ENCODE assay signal across 12 cellular contexts in the genomic region with DNA sequence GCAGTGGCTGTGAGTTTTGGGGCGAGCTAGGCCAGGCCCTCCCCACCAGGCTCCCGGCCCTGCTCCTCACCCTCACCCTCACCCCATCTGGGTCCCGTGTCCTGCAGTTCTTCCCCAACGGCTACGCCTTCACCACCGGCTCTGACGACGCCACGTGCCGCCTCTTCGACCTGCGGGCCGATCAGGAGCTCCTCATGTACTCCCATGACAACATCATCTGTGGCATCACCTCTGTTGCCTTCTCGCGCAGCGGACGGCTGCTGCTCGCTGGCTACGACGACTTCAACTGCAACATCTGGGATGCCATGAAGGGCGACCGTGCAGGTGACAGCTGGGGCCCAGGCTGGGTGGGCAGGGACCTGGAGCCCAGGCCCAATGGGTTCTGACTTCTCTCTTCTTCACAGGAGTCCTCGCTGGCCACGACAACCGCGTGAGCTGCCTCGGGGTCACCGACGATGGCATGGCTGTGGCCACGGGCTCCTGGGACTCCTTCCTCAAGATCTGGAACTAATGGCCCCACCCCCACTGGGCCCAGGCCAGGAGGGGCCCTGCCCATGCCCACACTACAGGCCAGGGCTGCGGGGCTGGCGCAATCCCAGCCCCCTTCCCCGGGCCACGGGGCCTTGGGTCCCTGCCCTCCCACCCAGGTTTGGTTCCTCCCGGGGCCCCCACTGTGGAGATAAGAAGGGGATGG. TPM values are rescaled to one million over a fixed set of nuclear protein-coding genes. Genes with fewer than 3 reads are reported as not detected.
DNase-seq lines count a peak whose midpoint lies in the region; ATAC-seq and TF ChIP-seq lines count a peak whose summit lies in the region.
"Had no signal": no experiment of that assay in that cellular context is flagged by ENCODE, and none has a peak within 500 bp of the region (broad histone marks: within the 10 kb centered on the region; RNA-seq: fewer than 3 reads in every experiment).

No MANE protein-coding gene starts in this region.

- peak; percentile 59 for DNase-seq in activated CD8-positive, alpha-beta memory T cell treated with anti-CD3 and anti-CD28 coated beads for 24 hours
- no peak for DNase-seq in activated CD8-positive, alpha-beta memory T cell treated with anti-CD3 and anti-CD28 coated beads, Interleukin-2, amount 50 U/mL, for 4 hours
- DNase-seq in glutamatergic neuron (peak; percentile 15), NCI-H2171 treated with DMSO at 0.1 percent for 48 hours (lab: John Stamatoyannopoulos, UW) (no peak)
- no peak for DNase-seq in stimulated activated naive B cell treated with anti-CD40 and anti-IgM and Interleukin-4, amounts not matched to agents 10 μg/mL and 1 μg/mL and 100 μg/mL, for 72 hours
- no peak for DNase-seq in central memory CD4-positive, alpha-beta T cell
- DNase-seq: stimulated activated naive CD4-positive, alpha-beta T cell treated with Interleukin-2 at 50 U/mL for 16 hours had no signal

- H3K27ac ChIP-seq in VCaP = peak overlapping the region; percentile 96

- H3K27ac Mint-ChIP-seq in glutamatergic neuron (ENCODE audit: unreplicated experiment) = peak overlapping the region; percentile 79
- peak overlapping the region; percentile 85 for H3K27ac Mint-ChIP-seq in stimulated activated naive B cell treated with anti-CD40 and anti-IgM and Interleukin-4, amounts not matched to agents 10 μg/mL and 1 μg/mL and 100 μg/mL, for 72 hours

- H3K4me3 Mint-ChIP-seq in glutamatergic neuron (ENCODE audit: unreplicated experiment) = no peak overlapping the region
- peak overlapping the region; percentile 26 to 71 for H3K4me3 Mint-ChIP-seq in stimulated activated naive B cell treated with anti-CD40 and anti-IgM and Interleukin-4, amounts not matched to agents 10 μg/mL and 1 μg/mL and 100 μg/mL, for 72 hours

- H3K36me3 Mint-ChIP-seq in glutamatergic neuron (ENCODE audit: unreplicated experiment) = peaks cover 4% of the 10 kb centered on the region
- H3K36me3 Mint-ChIP-seq in stimulated activated naive B cell treated with anti-CD40 and anti-IgM and Interleukin-4, amounts not matched to agents 10 μg/mL and 1 μg/mL and 100 μg/mL, for 72 hours = peaks cover 28 to 49% of the 10 kb centered on the region in 2 donors

- peaks cover 14% of the 10 kb centered on the region for H3K27me3 Mint-ChIP-seq in glutamatergic neuron (ENCODE audit: unreplicated experiment)
- no peaks in the 10 kb centered on the region for H3K27me3 Mint-ChIP-seq in stimulated activated naive B cell treated with anti-CD40 and anti-IgM and Interleukin-4, amounts not matched to agents 10 μg/mL and 1 μg/mL and 100 μg/mL, for 72 hours

- TF ChIP-seq CTCF in VCaP (conservative IDR thresholded peaks at IDR 0.05) (no peak), glutamatergic neuron (IDR thresholded peaks at IDR 0.05; ENCODE audit: partially characterized antibody, unreplicated experiment) (no peak)

- peaks cover 5% of the 10 kb centered on the region for H3K4me1 Mint-ChIP-seq in glutamatergic neuron (ENCODE audit: low read depth, unreplicated experiment)
- peaks cover 15 to 45% of the 10 kb centered on the region in 2 donors for H3K4me1 Mint-ChIP-seq in stimulated activated naive B cell treated with anti-CD40 and anti-IgM and Interleukin-4, amounts not matched to agents 10 μg/mL and 1 μg/mL and 100 μg/mL, for 72 hours

- H3K9me3 Mint-ChIP-seq in glutamatergic neuron (ENCODE audit: unreplicated experiment) = peaks cover 9% of the 10 kb centered on the region
- H3K9me3 Mint-ChIP-seq in stimulated activated naive B cell treated with anti-CD40 and anti-IgM and Interleukin-4, amounts not matched to agents 10 μg/mL and 1 μg/mL and 100 μg/mL, for 72 hours = no peaks in the 10 kb centered on the region

- ATAC-seq in stimulated activated naive B cell treated with anti-CD40 and anti-IgM and Interleukin-4, amounts not matched to agents 10 μg/mL and 1 μg/mL and 100 μg/mL, for 72 hours (replicated peaks) = no peak
- no peak for ATAC-seq in GM18867 (IDR thresholded peaks at IDR 0.05; ENCODE audit: unreplicated experiment)

RNA-seq across cellular contexts. Expression of a gene that starts 4.9 kb away (rescaled TPM):
- 275 TPM for total RNA-seq in glutamatergic neuron (ENCODE audit: unreplicated experiment)

RNA-seq across cellular contexts. Expression of a gene that starts 15.6 kb away (rescaled TPM):
- total RNA-seq in glutamatergic neuron (ENCODE audit: unreplicated experiment) = 79.6 TPM

RNA-seq across cellular contexts. Expression of a gene that starts 22.2 kb away (rescaled TPM):
- 95.2 TPM for total RNA-seq in glutamatergic neuron (ENCODE audit: unreplicated experiment)
- total RNA-seq: fibroblast of villous mesenchyme, lung, M059J had no signal

RNA-seq across cellular contexts. Expression of a gene that starts 27.5 kb away (rescaled TPM):
- 35.8 TPM for total RNA-seq in glutamatergic neuron (ENCODE audit: unreplicated experiment)

RNA-seq across cellular contexts. Expression of a gene that starts 37.1 kb away (rescaled TPM):
- total RNA-seq in glutamatergic neuron (ENCODE audit: unreplicated experiment) = 5.1 TPM

Comparison
In these comparisons a context has a peak if more than half of its experiments do, and no peak if none do; other contexts are left out.
1. DNase-seq: peak in activated CD8-positive, alpha-beta memory T cell treated with anti-CD3 and anti-CD28 coated beads for 24 hours (single experiment) and glutamatergic neuron (single experiment); none in activated CD8-positive, alpha-beta memory T cell treated with anti-CD3 and anti-CD28 coated beads, Interleukin-2, amount 50 U/mL, for 4 hours (single experiment), stimulated activated naive B cell treated with anti-CD40 and anti-IgM and Interleukin-4, amounts not matched to agents 10 μg/mL and 1 μg/mL and 100 μg/mL, for 72 hours (single experiment), NCI-H2171 treated with DMSO at 0.1 percent for 48 hours (single experiment) and central memory CD4-positive, alpha-beta T cell (single experiment).